In genomic region chr7:133551471-133551870, GRCh38 we compare ENCODE assay signal across 14 cellular contexts.
DNase-seq lines count a peak whose midpoint lies in the region; ATAC-seq and TF ChIP-seq lines count a peak whose summit lies in the region.
"Had no signal": no experiment of that assay in that cellular context is flagged by ENCODE, and none has a peak within 500 bp of the region (broad histone marks: within the 10 kb centered on the region; RNA-seq: fewer than 3 reads in every experiment).

No MANE protein-coding gene starts in this region.

- H3K4me3 Mint-ChIP-seq in natural killer cell = no peak overlapping the region
- H3K4me3 Mint-ChIP-seq: CD14-positive monocyte; CD8-positive, alpha-beta memory T cell; GM23338; H9 had no signal

- POLR2A ChIA-PET in A673 (lab: Charles Lee; ENCODE audit: low non-redundant PET) = no interaction called here

- no peaks in the 10 kb centered on the region for H3K36me3 ChIP-seq in A673 (ENCODE audit: insufficient read depth, low read length, poor library complexity, severe bottlenecking)

- H3K36me3 Mint-ChIP-seq in natural killer cell = no peaks in the 10 kb centered on the region

- TF ChIP-seq CTCF in natural killer cell (IDR thresholded peaks at IDR 0.05) = no peak
- no peak for TF ChIP-seq CTCF in A673 (conservative IDR thresholded peaks at IDR 0.05; ENCODE audit: low read depth, low read length)

- no peaks in the 10 kb centered on the region for H3K27me3 Mint-ChIP-seq in natural killer cell (ENCODE audit: low read depth in 2 of 2)
- H3K27me3 Mint-ChIP-seq: CD8-positive, alpha-beta memory T cell had no signal

- DNase-seq in NCI-H1694 (lab: John Stamatoyannopoulos, UW) (peak; percentile 89), NCI-H524 treated with DMSO at 0.1 percent for 48 hours (lab: John Stamatoyannopoulos, UW) (peak; percentile 37), cerebellar cortex (ENCODE audit: low spot score) (peak; percentile 70), natural killer cell (no peak), A673 (ENCODE audit: low spot score) (no peak)
- DNase-seq in activated CD4-positive, alpha-beta T cell treated with anti-CD3 and anti-CD28 coated beads for 4 hours = no peak
- DNase-seq: Caco-2; CD8-positive, alpha-beta memory T cell; DMS79; H9 had no signal

- H3K9me3 ChIP-seq in A673 (ENCODE audit: low read depth, low read length, poor library complexity, severe bottlenecking) = no peaks in the 10 kb centered on the region
- H3K9me3 ChIP-seq: A549, Caco-2 had no signal

- no peaks in the 10 kb centered on the region for H3K4me1 ChIP-seq in A673 (ENCODE audit: insufficient read depth, low read length, poor library complexity, severe bottlenecking)
- H3K4me1 ChIP-seq: A549, Caco-2 had no signal

- H3K4me3 ChIP-seq in A673 (ENCODE audit: low read depth, low read length, poor library complexity, severe bottlenecking) = no peak overlapping the region
- H3K4me3 ChIP-seq: A549, GM23338 had no signal

- no peak overlapping the region for H3K27ac ChIP-seq in A673 (ENCODE audit: low read depth, low read length, poor library complexity, severe bottlenecking)
- H3K27ac ChIP-seq: A549 had no signal

- no peak for ATAC-seq in natural killer cell
- ATAC-seq: A549, GM23338, HepG2 had no signal

- H3K27me3 ChIP-seq in A673 (replicated peaks; ENCODE audit: insufficient read depth, low read depth, low read length, poor library complexity) = no peaks in the 10 kb centered on the region

- H3K9me3 Mint-ChIP-seq in natural killer cell = no peaks in the 10 kb centered on the region
- H3K9me3 Mint-ChIP-seq: CD14-positive monocyte; CD8-positive, alpha-beta memory T cell; GM23338; H9 had no signal

- H3K4me1 Mint-ChIP-seq in natural killer cell = peaks cover 0 to 8% of the 10 kb centered on the region in 2 donors
- H3K4me1 Mint-ChIP-seq: CD14-positive monocyte had no signal

- intact Hi-C loops in natural killer cell (cut with micrococcal nuclease) = no loop called here
- intact Hi-C loops in A673 (cut with micrococcal nuclease; ENCODE audit: unreplicated experiment) = no loop called here

- no peak overlapping the region for H3K27ac Mint-ChIP-seq in natural killer cell
- H3K27ac Mint-ChIP-seq: CD14-positive monocyte; CD8-positive, alpha-beta memory T cell; GM23338; H9 had no signal

- CTCF ChIA-PET in A673 (lab: Charles Lee) = no interaction called here

- BruUV-seq in A673 (replicated peaks; lab: Mats Ljungman, UMichigan) = no TSS peak

Comparison
In these comparisons a context has a peak if more than half of its experiments do, and no peak if none do; other contexts are left out.
1. DNase-seq: peak in NCI-H1694 (single experiment), NCI-H524 treated with DMSO at 0.1 percent for 48 hours (single experiment) and cerebellar cortex (single experiment); none in activated CD4-positive, alpha-beta T cell treated with anti-CD3 and anti-CD28 coated beads for 4 hours (0 of 2), natural killer cell (single experiment) and A673 (single experiment).